ENCODE assay signal across 6 cellular contexts in genomic region chr3:169811606-169812123, GRCh38. TPM values are rescaled to one million over a fixed set of nuclear protein-coding genes. Genes with fewer than 3 reads are reported as not detected.
DNase-seq lines count a peak whose midpoint lies in the region; ATAC-seq lines count a peak whose summit lies in the region.

No MANE protein-coding gene starts in this region.

- H3K36me3 Mint-ChIP-seq in naive B cell, result peaks cover 7 to 10% of the 10 kb centered on the region in 2 donors

- peaks cover 23 to 38% (median 27%) of the 10 kb centered on the region in 3 donors for H3K4me1 Mint-ChIP-seq in naive B cell

- peak; percentile 74 for DNase-seq in DMS53 (lab: John Stamatoyannopoulos, UW)
- peak; percentile 81 for DNase-seq in NCI-H2107 treated with DMSO at 0.1 percent for 48 hours (lab: John Stamatoyannopoulos, UW; ENCODE audit: unreplicated experiment)
- peak; percentile 14 for DNase-seq in cerebellar cortex (ENCODE audit: low spot score)
- DNase-seq in naive B cell, result peak; percentile 40
- no peak for DNase-seq in mucosa of gallbladder (ENCODE audit: low spot score)
- DNase-seq in T1000 (lab: John Stamatoyannopoulos, UW), result no peak

- peak; percentile 5 to 8 for ATAC-seq in naive B cell (ENCODE audit: low read depth in 2 of 2)

- no peaks in the 10 kb centered on the region for H3K27me3 Mint-ChIP-seq in naive B cell

- H3K27ac Mint-ChIP-seq in naive B cell, result peak overlapping the region; percentile 24 to 98 (median 87)

- peak overlapping the region; percentile 75 to 95 (median 90) for H3K4me3 Mint-ChIP-seq in naive B cell

- H3K9me3 Mint-ChIP-seq in naive B cell, result peaks cover 4 to 15% (median 9%) of the 10 kb centered on the region in 7 donors

RNA-seq across cellular contexts. Expression of gene LRRIQ4, which starts 1.0 kb away (rescaled TPM):
- under 1 TPM in 1 of 6 donors, not detected in 5; 0.27 TPM for polyA plus RNA-seq in naive B cell (ENCODE audit: low read depth in 6 of 6)
- total RNA-seq in mucosa of gallbladder, result not detected

RNA-seq across cellular contexts. Expression of gene LRRC34, which starts 1.0 kb away (rescaled TPM):
- polyA plus RNA-seq in naive B cell (ENCODE audit: low read depth in 6 of 6), result 1 to 10 TPM in 4 of 6 donors, under 1 TPM in 2; 0.49 to 4.3 (median 1.8) TPM
- 2.3 TPM for total RNA-seq in mucosa of gallbladder

RNA-seq across cellular contexts. Expression of gene MYNN, which starts 38.5 kb away (rescaled TPM):
- polyA plus RNA-seq in naive B cell (ENCODE audit: low read depth in 6 of 6), result 10 to 100 TPM; 18.7 to 44.1 (median 20.4) TPM
- total RNA-seq in mucosa of gallbladder, result 14.0 TPM

RNA-seq across cellular contexts. Expression of gene ACTRT3, which starts 42.3 kb away (rescaled TPM):
- polyA plus RNA-seq in naive B cell (ENCODE audit: low read depth in 6 of 6), result under 1 TPM in 5 of 6 donors, not detected in 1; 0.12 to 0.59 (median 0.23) TPM
- total RNA-seq in mucosa of gallbladder, result 1.6 TPM

RNA-seq across cellular contexts. Expression of gene TERC, which starts 46.8 kb away (rescaled TPM):
- polyA plus RNA-seq in naive B cell (ENCODE audit: low read depth in 6 of 6), result 1 to 10 TPM in 3 of 6 donors, not detected in 3; 1.9 to 3.3 (median 1.9) TPM
- total RNA-seq in mucosa of gallbladder, result 3.5 TPM

Comparison
In these comparisons a context has a peak if more than half of its experiments do, and no peak if none do; other contexts are left out.
1. DNase-seq: peak in DMS53 (single experiment), NCI-H2107 treated with DMSO at 0.1 percent for 48 hours (single experiment), cerebellar cortex (single experiment) and naive B cell (single experiment); none in mucosa of gallbladder (single experiment) and T1000 (single experiment).